1 cellular context compared by ENCODE assay signal in the genomic region with DNA sequence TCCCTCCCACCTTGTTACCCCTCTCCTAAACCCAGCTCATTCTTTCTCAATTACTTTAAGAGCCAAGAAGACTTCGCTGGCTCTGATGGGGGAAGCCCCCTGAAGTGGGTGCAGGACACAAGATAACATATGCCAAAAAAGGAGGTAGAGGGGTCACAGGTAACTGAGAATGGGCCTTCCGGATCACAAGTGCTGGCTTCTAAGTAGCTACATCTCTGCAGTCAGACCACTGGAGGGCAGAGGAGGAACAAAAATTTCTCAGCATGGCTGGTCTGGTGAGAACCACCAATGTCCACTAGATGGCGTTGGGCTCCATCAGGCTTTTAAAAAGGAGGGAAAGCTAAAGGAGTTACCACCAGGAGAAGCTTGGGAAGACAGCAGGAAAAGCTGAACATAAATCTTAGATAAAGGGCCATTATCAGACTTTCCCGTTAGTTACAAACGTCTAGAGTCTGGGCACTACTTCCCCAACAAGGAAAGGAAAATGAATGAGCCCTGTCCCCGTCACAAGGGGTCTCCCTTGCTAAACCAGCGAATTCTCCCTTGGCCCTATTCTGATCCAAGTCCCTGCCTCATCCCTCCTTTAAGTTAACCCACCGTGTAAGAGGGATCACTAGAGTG.
TF ChIP-seq lines count a peak whose summit lies in the region.

No MANE protein-coding gene starts in this region.

TF ChIP-seq in HepG2, 621 proteins besides CTCF, POLR2A, EP300 and RAD21 (continued from another document):
- TF ChIP-seq HMGXB4 (CRISPR knock-in tag; IDR thresholded peaks at IDR 0.05; ENCODE audit: borderline replicate concordance in 1 of 2, low read depth in 1 of 2) (peak; percentile 98 to 100), CENPX (CRISPR knock-in tag; IDR thresholded peaks at IDR 0.05) (no peak), RNF2 (conservative IDR thresholded peaks at IDR 0.05; ENCODE audit: low read depth) (peak; percentile 41; the same call in 1 of the 2 replicates), PRPF4 (IDR thresholded peaks at IDR 0.05; ENCODE audit: low read depth, low read length, poor library complexity, severe bottlenecking) (peak; percentile 76), CEBPG (CRISPR knock-in tag; IDR thresholded peaks at IDR 0.05) (peak; percentile 49; the same call in 1 of the 2 replicates), MXI1 (IDR thresholded peaks at IDR 0.05; ENCODE audit: borderline replicate concordance, low read depth, low read length) (peak; percentile 67; the same call in 1 of the 3 replicates), ZBTB7B (CRISPR knock-in tag; IDR thresholded peaks at IDR 0.05) (peak; percentile 74; the same call in 1 of the 2 replicates), PHF5A (CRISPR knock-in tag; IDR thresholded peaks at IDR 0.05; ENCODE audit: low read depth, unreplicated experiment) (peak; percentile 92), YEATS2 (CRISPR knock-in tag; IDR thresholded peaks at IDR 0.05; ENCODE audit: borderline replicate concordance) (peak; percentile 74; the same call in 1 of the 2 replicates), ZNF230 (CRISPR knock-in tag; IDR thresholded peaks at IDR 0.05) (0 out of 2 replicates have a peak, but pooled peaks have one; percentile 32), ZNF577 (CRISPR knock-in tag; IDR thresholded peaks at IDR 0.05; ENCODE audit: borderline replicate concordance, low read depth) (no peak), ZSCAN9 (CRISPR knock-in tag; IDR thresholded peaks at IDR 0.05; ENCODE audit: borderline replicate concordance) (peak; percentile 67; the same call in 1 of the 2 replicates), ZNF710 (CRISPR knock-in tag; IDR thresholded peaks at IDR 0.05; ENCODE audit: borderline replicate concordance) (peak; percentile 35; the same call in 1 of the 2 replicates), MYC (CRISPR knock-in tag; IDR thresholded peaks at IDR 0.05; ENCODE audit: borderline replicate concordance) (peak; percentile 54; the same call in 1 of the 2 replicates), ZNF678 (CRISPR knock-in tag; IDR thresholded peaks at IDR 0.05) (no peak), CBX5 (CRISPR knock-in tag; IDR thresholded peaks at IDR 0.05; ENCODE audit: borderline replicate concordance) (peak; percentile 91; the same call in 1 of the 2 replicates), ZNF24 (IDR thresholded peaks at IDR 0.05) (no peak), SUZ12 (IDR thresholded peaks at IDR 0.05; ENCODE audit: low read depth, low read length) (0 out of 2 replicates have a peak, but pooled peaks have one; percentile 22), HOXA3 (CRISPR knock-in tag; IDR thresholded peaks at IDR 0.05) (peak; percentile 64), ZNF724P (CRISPR knock-in tag; IDR thresholded peaks at IDR 0.05; ENCODE audit: borderline replicate concordance) (peak; percentile 66; the same call in 1 of the 2 replicates), MEIS1 (CRISPR knock-in tag; IDR thresholded peaks at IDR 0.05; ENCODE audit: borderline replicate concordance) (peak; percentile 64; the same call in 1 of the 2 replicates), REPIN1 (CRISPR knock-in tag; IDR thresholded peaks at IDR 0.05; ENCODE audit: borderline replicate concordance, low read depth) (peak; percentile 89), ZSCAN20 (CRISPR knock-in tag; IDR thresholded peaks at IDR 0.05; ENCODE audit: borderline replicate concordance) (no peak), ZNF263 (CRISPR knock-in tag; IDR thresholded peaks at IDR 0.05) (peak; percentile 33; the same call in 1 of the 2 replicates), JDP2 (CRISPR knock-in tag; IDR thresholded peaks at IDR 0.05; ENCODE audit: borderline replicate concordance) (no peak), NR2F1 (CRISPR knock-in tag; IDR thresholded peaks at IDR 0.05) (0 out of 4 replicates have a peak, but pooled peaks of 1 of the 2 experiments have one; percentile 22), ZBTB3 (CRISPR knock-in tag; IDR thresholded peaks at IDR 0.05; ENCODE audit: borderline replicate concordance, low read depth) (0 out of 2 replicates have a peak, but pooled peaks have one; percentile 43), ARID2 (CRISPR knock-in tag; IDR thresholded peaks at IDR 0.05; ENCODE audit: borderline replicate concordance) (peak; percentile 69; the same call in 1 of the 2 replicates), ZHX1 (CRISPR knock-in tag; IDR thresholded peaks at IDR 0.05; ENCODE audit: low read depth) (0 out of 2 replicates have a peak, but pooled peaks have one; percentile 57), ZFP90 (CRISPR knock-in tag; IDR thresholded peaks at IDR 0.05; ENCODE audit: borderline replicate concordance) (peak; percentile 91; the same call in 1 of the 2 replicates), ZNF550 (CRISPR knock-in tag; IDR thresholded peaks at IDR 0.05; ENCODE audit: borderline replicate concordance) (0 out of 2 replicates have a peak, but pooled peaks have one; percentile 48), ZNF501 (CRISPR knock-in tag; IDR thresholded peaks at IDR 0.05) (peak; percentile 58; the same call in 1 of the 2 replicates), ZNF563 (CRISPR knock-in tag; IDR thresholded peaks at IDR 0.05) (no peak), MYPOP (CRISPR knock-in tag; IDR thresholded peaks at IDR 0.05) (peak; percentile 49; the same call in 1 of the 2 replicates), ZIK1 (CRISPR knock-in tag; IDR thresholded peaks at IDR 0.05; ENCODE audit: borderline replicate concordance, low read depth) (peak; percentile 79; the same call in 1 of the 2 replicates), ZNF292 (CRISPR knock-in tag; IDR thresholded peaks at IDR 0.05; ENCODE audit: borderline replicate concordance, low read depth) (no peak), KLF11 (CRISPR knock-in tag; IDR thresholded peaks at IDR 0.05) (peak; percentile 54; the same call in 1 of the 2 replicates), JUN (CRISPR knock-in tag; IDR thresholded peaks at IDR 0.05) (no peak), TOE1 (CRISPR knock-in tag; IDR thresholded peaks at IDR 0.05) (peak; percentile 98), STAT5B (CRISPR knock-in tag; IDR thresholded peaks at IDR 0.05) (0 out of 2 replicates have a peak, but pooled peaks have one; percentile 46), STAG1 (CRISPR knock-in tag; IDR thresholded peaks at IDR 0.05) (peak; percentile 82), SMC3 (IDR thresholded peaks at IDR 0.05; ENCODE audit: low read length) (peak; percentile 99), JUNB (CRISPR knock-in tag; IDR thresholded peaks at IDR 0.05; ENCODE audit: borderline replicate concordance) (no peak), TOPORS (CRISPR knock-in tag; IDR thresholded peaks at IDR 0.05) (0 out of 2 replicates have a peak, but pooled peaks have one; percentile 13), RXRB (CRISPR knock-in tag; IDR thresholded peaks at IDR 0.05; ENCODE audit: borderline replicate concordance) (peak; percentile 74), EED (CRISPR knock-in tag; IDR thresholded peaks at IDR 0.05) (0 out of 2 replicates have a peak, but pooled peaks have one; percentile 2), TARDBP (CRISPR knock-in tag; IDR thresholded peaks at IDR 0.05) (peak; percentile 85), ZNF850 (CRISPR knock-in tag; conservative IDR thresholded peaks at IDR 0.05) (no peak), MED1 (CRISPR knock-in tag; IDR thresholded peaks at IDR 0.05) (peak; percentile 49; the same call in 1 of the 2 replicates), ARNT2 (CRISPR knock-in tag; IDR thresholded peaks at IDR 0.05; ENCODE audit: low read depth) (peak; percentile 47; the same call in 1 of the 2 replicates), HOXA7 (CRISPR knock-in tag; IDR thresholded peaks at IDR 0.05) (no peak), KMT2A (CRISPR knock-in tag; IDR thresholded peaks at IDR 0.05) (peak; percentile 50; the same call in 1 of the 2 replicates), ZNF619 (CRISPR knock-in tag; IDR thresholded peaks at IDR 0.05) (peak; percentile 66; the same call in 1 of the 2 replicates), ZNF441 (CRISPR knock-in tag; IDR thresholded peaks at IDR 0.05; ENCODE audit: borderline replicate concordance) (0 out of 2 replicates have a peak, but pooled peaks have one; percentile 59), FOXA3 (CRISPR knock-in tag; IDR thresholded peaks at IDR 0.05) (peak; percentile 43; the same call in 1 of the 2 replicates), ZNF205 (CRISPR knock-in tag; IDR thresholded peaks at IDR 0.05) (peak; percentile 68)
- TF ChIP-seq, protein P1, sequence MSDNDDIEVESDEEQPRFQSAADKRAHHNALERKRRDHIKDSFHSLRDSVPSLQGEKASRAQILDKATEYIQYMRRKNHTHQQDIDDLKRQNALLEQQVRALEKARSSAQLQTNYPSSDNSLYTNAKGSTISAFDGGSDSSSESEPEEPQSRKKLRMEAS (IDR thresholded peaks at IDR 0.05), result peak; percentile 75
- TF ChIP-seq, protein P2, sequence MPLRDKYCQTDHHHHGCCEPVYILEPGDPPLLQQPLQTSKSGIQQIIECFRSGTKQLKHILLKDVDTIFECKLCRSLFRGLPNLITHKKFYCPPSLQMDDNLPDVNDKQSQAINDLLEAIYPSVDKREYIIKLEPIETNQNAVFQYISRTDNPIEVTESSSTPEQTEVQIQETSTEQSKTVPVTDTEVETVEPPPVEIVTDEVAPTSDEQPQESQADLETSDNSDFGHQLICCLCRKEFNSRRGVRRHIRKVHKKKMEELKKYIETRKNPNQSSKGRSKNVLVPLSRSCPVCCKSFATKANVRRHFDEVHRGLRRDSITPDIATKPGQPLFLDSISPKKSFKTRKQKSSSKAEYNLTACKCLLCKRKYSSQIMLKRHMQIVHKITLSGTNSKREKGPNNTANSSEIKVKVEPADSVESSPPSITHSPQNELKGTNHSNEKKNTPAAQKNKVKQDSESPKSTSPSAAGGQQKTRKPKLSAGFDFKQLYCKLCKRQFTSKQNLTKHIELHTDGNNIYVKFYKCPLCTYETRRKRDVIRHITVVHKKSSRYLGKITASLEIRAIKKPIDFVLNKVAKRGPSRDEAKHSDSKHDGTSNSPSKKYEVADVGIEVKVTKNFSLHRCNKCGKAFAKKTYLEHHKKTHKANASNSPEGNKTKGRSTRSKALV (CRISPR knock-in tag; IDR thresholded peaks at IDR 0.05), result peak; percentile 89
- TF ChIP-seq, protein P3, sequence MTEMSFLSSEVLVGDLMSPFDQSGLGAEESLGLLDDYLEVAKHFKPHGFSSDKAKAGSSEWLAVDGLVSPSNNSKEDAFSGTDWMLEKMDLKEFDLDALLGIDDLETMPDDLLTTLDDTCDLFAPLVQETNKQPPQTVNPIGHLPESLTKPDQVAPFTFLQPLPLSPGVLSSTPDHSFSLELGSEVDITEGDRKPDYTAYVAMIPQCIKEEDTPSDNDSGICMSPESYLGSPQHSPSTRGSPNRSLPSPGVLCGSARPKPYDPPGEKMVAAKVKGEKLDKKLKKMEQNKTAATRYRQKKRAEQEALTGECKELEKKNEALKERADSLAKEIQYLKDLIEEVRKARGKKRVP (CRISPR knock-in tag; IDR thresholded peaks at IDR 0.05), result peak in 1 of 2 experiments; percentile 62; a peak in 1 of 4 replicates
